In genomic region chr5:1789446-1789837, GRCh38 we compare ENCODE assay signal across 8 cellular contexts. TPM values are rescaled to one million over a fixed set of nuclear protein-coding genes. Genes with fewer than 3 reads are reported as not detected.
DNase-seq lines count a peak whose midpoint lies in the region; ATAC-seq and TF ChIP-seq lines count a peak whose summit lies in the region.
"Not testable (repeated sequence)": the region's sequence is repeated elsewhere in the genome, so short reads cannot be mapped to it uniquely, and the experiment has no call there.

No MANE protein-coding gene starts in this region.

- BruUV-seq in Panc1 (replicated peaks; lab: Mats Ljungman, UMichigan) = not testable (repeated sequence)

- H3K36me3 ChIP-seq in CD8-positive, alpha-beta T cell (ENCODE audit: insufficient read depth, low read length); Panc1 (ENCODE audit: control insufficient read depth, insufficient read depth, low read length): not testable (repeated sequence)

- not testable (repeated sequence) for H3K36me3 Mint-ChIP-seq in CD8-positive, alpha-beta T cell; activated naive CD8-positive, alpha-beta T cell treated with anti-CD3 and anti-CD28 coated beads, Interleukin-2, amount 50 U/mL, for 24 hours (ENCODE audit: low read depth)

- H3K4me3 Mint-ChIP-seq in CD8-positive, alpha-beta T cell = not testable (repeated sequence)
- peak overlapping the region; percentile 13 for H3K4me3 Mint-ChIP-seq in activated naive CD8-positive, alpha-beta T cell treated with anti-CD3 and anti-CD28 coated beads, Interleukin-2, amount 50 U/mL, for 24 hours

- not testable (repeated sequence) for ATAC-seq in CD8-positive, alpha-beta T cell
- peak; percentile 46 for ATAC-seq in Panc1
- peak; percentile 3 for ATAC-seq in activated naive CD8-positive, alpha-beta T cell treated with anti-CD3 and anti-CD28 coated beads, Interleukin-2, amount 50 U/mL, for 24 hours

- H3K27ac ChIP-seq in CD8-positive, alpha-beta T cell (ENCODE audit: low read depth, low read length); Panc1 (ENCODE audit: low read length): not testable (repeated sequence)
- peak overlapping the region; percentile 38 for H3K27ac ChIP-seq in VCaP

- TF ChIP-seq CTCF in CD8-positive, alpha-beta T cell (IDR thresholded peaks at IDR 0.05); HFF-Myc (IDR thresholded peaks at IDR 0.05; ENCODE audit: low read depth, low read length, missing control alignments); Panc1 (IDR thresholded peaks at IDR 0.05); VCaP (conservative IDR thresholded peaks at IDR 0.05); epithelial cell of esophagus (IDR thresholded peaks at IDR 0.05; ENCODE audit: insufficient read depth, low read depth, low read length, missing control alignments): not testable (repeated sequence)

- not testable (repeated sequence) for DNase-seq in CD8-positive, alpha-beta T cell; Panc1 (ENCODE audit: low read depth, low spot score); activated naive CD8-positive, alpha-beta T cell treated with anti-CD3 and anti-CD28 coated beads, Interleukin-2, amount 50 U/mL, for 24 hours
- DNase-seq in HFF-Myc (ENCODE audit: extremely low read depth, low read depth) = peak; percentile 56
- peak; percentile 43 for DNase-seq in epithelial cell of esophagus (ENCODE audit: low read depth)
- DNase-seq in iris pigment epithelial cell (ENCODE audit: low read depth) = peak; percentile 90
- peak; percentile 38 for DNase-seq in stimulated activated CD4-positive, alpha-beta T cell treated with anti-CD3 and anti-CD28 coated beads, Interleukin-1b, Interleukin-23, amount 100 ng/mL, for 48 hours

- H3K9me3 Mint-ChIP-seq in CD8-positive, alpha-beta T cell; activated naive CD8-positive, alpha-beta T cell treated with anti-CD3 and anti-CD28 coated beads, Interleukin-2, amount 50 U/mL, for 24 hours: not testable (repeated sequence)

- H3K9me3 ChIP-seq in CD8-positive, alpha-beta T cell (ENCODE audit: low read length); Panc1 (ENCODE audit: control insufficient read depth, insufficient read depth, low read depth, low read length): not testable (repeated sequence)

- not testable (repeated sequence) for H3K4me3 ChIP-seq in CD8-positive, alpha-beta T cell (ENCODE audit: low read depth, low read length); HFF-Myc (replicated peaks; ENCODE audit: low read depth, low read length); epithelial cell of esophagus (ENCODE audit: low read length)
- peak overlapping the region in 1 of 2 experiments; percentile 3; a peak in 2 of 4 replicates for H3K4me3 ChIP-seq in Panc1 (ENCODE audit: low read depth in 2 of 2, low read length in 2 of 2)

- H3K27ac Mint-ChIP-seq in CD8-positive, alpha-beta T cell = peak overlapping the region; percentile 55
- peak overlapping the region; percentile 60 for H3K27ac Mint-ChIP-seq in activated naive CD8-positive, alpha-beta T cell treated with anti-CD3 and anti-CD28 coated beads, Interleukin-2, amount 50 U/mL, for 24 hours

- not testable (repeated sequence) for H3K27me3 Mint-ChIP-seq in CD8-positive, alpha-beta T cell (ENCODE audit: low read depth); activated naive CD8-positive, alpha-beta T cell treated with anti-CD3 and anti-CD28 coated beads, Interleukin-2, amount 50 U/mL, for 24 hours

- CTCF ChIA-PET in CD8-positive, alpha-beta T cell (lab: Charles Lee) = interaction anchor here (1.3 kb wide), 1 partner anchor 19 kb away, joined by 3 read pairs; no protein-coding TSS in a partner anchor
- CTCF ChIA-PET in Panc1 (lab: Charles Lee) = not testable (repeated sequence)

- H3K4me1 ChIP-seq in CD8-positive, alpha-beta T cell (ENCODE audit: insufficient read depth, low read length) = peaks cover 72% of the 10 kb centered on the region
- H3K4me1 ChIP-seq in Panc1 (ENCODE audit: control insufficient read depth, insufficient read depth, low read length) = peaks cover 20% of the 10 kb centered on the region

- POLR2A ChIA-PET in CD8-positive, alpha-beta T cell (lab: Charles Lee); Panc1 (lab: Charles Lee): not testable (repeated sequence)

- not testable (repeated sequence) for H3K27me3 ChIP-seq in CD8-positive, alpha-beta T cell (ENCODE audit: insufficient read depth, low read length); Panc1 (ENCODE audit: control insufficient read depth, insufficient read depth, low read length)

- H3K4me1 Mint-ChIP-seq in CD8-positive, alpha-beta T cell (ENCODE audit: low read depth) = peaks cover 65% of the 10 kb centered on the region
- H3K4me1 Mint-ChIP-seq in activated naive CD8-positive, alpha-beta T cell treated with anti-CD3 and anti-CD28 coated beads, Interleukin-2, amount 50 U/mL, for 24 hours = peaks cover 72% of the 10 kb centered on the region

- intact Hi-C loops in CD8-positive, alpha-beta T cell (cut with DNase I, micrococcal nuclease); Panc1 (cut with micrococcal nuclease; ENCODE audit: unreplicated experiment): not testable (repeated sequence)

- in situ Hi-C loops in Panc1 (cut with HindIII; ENCODE audit: low pct_unique_long_range_greater_than_20kb, low sequenced_read_pairs) = not testable (repeated sequence)

RNA-seq across cellular contexts. Expression of gene MRPL36, which starts 10.2 kb away (rescaled TPM):
- total RNA-seq in CD8-positive, alpha-beta T cell = 10 to 100 TPM; 11.6 to 12.7 TPM
- 79.9 TPM for total RNA-seq in Panc1 (2021; ENCODE audit: unreplicated experiment)
- polyA plus RNA-seq in Panc1 (2012; ENCODE audit: insufficient read length) = 79.2 TPM

RNA-seq across cellular contexts. Expression of gene NDUFS6, which starts 11.8 kb away (rescaled TPM):
- 10 to 100 TPM; 16.5 to 19.8 TPM for total RNA-seq in CD8-positive, alpha-beta T cell
- total RNA-seq in Panc1 (2021; ENCODE audit: unreplicated experiment) = 70.6 TPM
- polyA plus RNA-seq in Panc1 (2012; ENCODE audit: insufficient read length) = 299 TPM
